ENCODE assay signal across 1 cellular context in genomic region chr5:56585973-56586740, GRCh38.
TF ChIP-seq lines count a peak whose summit lies in the region.

No MANE protein-coding gene starts in this region.

TF ChIP-seq in GM23338, 12 proteins besides CTCF, POLR2A, EP300 and RAD21 (continued from another document):
- no peak for TF ChIP-seq ZNF462 (CRISPR knock-in tag; IDR thresholded peaks at IDR 0.05)
- TF ChIP-seq POLR2AphosphoS5 (IDR thresholded peaks at IDR 0.05; ENCODE audit: low read depth), result no peak
- TF ChIP-seq ZNF114 (CRISPR knock-in tag; IDR thresholded peaks at IDR 0.05), result no peak
- TF ChIP-seq CREB1 (CRISPR knock-in tag; IDR thresholded peaks at IDR 0.05; ENCODE audit: low read depth), result no peak
- no peak for TF ChIP-seq STAT1 (IDR thresholded peaks at IDR 0.05; ENCODE audit: unreplicated experiment)
